Comparison of ENCODE assay signal across 8 cellular contexts in genomic region chr9:93576296-93577044, GRCh38. TPM values are rescaled to one million over a fixed set of nuclear protein-coding genes. Genes with fewer than 3 reads are reported as not detected.
DNase-seq lines count a peak whose midpoint lies in the region; ATAC-seq and TF ChIP-seq lines count a peak whose summit lies in the region.

Gene PHF2 (plus strand): TSS chr9:93576584. CDS start chr9:93576774, 190 bp downstream.

- peak within 1 kb of the TSS; percentile 31 for H2AFZ ChIP-seq in fibroblast of lung (ENCODE audit: low read length)

- H3K27ac ChIP-seq in 22Rv1 (peak within 1 kb of the TSS; percentile 74), fibroblast of lung (ENCODE audit: insufficient read depth, low read length) (peak within 1 kb of the TSS; percentile 59), uterus (peak within 1 kb of the TSS; percentile 94 to 96)

- no peaks in the 10 kb centered on the region for H3K27me3 ChIP-seq in fibroblast of lung (ENCODE audit: control insufficient read depth, insufficient read depth, low read length)
- H3K27me3 ChIP-seq in uterus = no peaks in the 10 kb centered on the region

- peak within 1 kb of the TSS; percentile 98 for H3K4me2 ChIP-seq in fibroblast of lung (ENCODE audit: extremely low read depth, insufficient read depth, low read length)

- CTCF ChIA-PET in activated CD8-positive, alpha-beta T cell treated with anti-CD3 and anti-CD28 coated beads, Interleukin-2, amount 10 ng/mL, durations not matched to agents 7 days and 5 days (lab: Charles Lee) = interaction anchor here (0.7 kb wide), 1 partner anchor 422 kb away, joined by 3 read pairs; no protein-coding TSS in a partner anchor

- intact Hi-C loops in natural killer cell (cut with micrococcal nuclease) (no loop called here), uterus (cut with DNase I; ENCODE audit: low total_unique reads) (no loop called here)

- H3K9me3 ChIP-seq in fibroblast of lung (ENCODE audit: control insufficient read depth, insufficient read depth, low read depth, low read length) (no peaks in the 10 kb centered on the region), uterus (no peaks in the 10 kb centered on the region)

- peak within 1 kb of the TSS; percentile 85 for H3K4me3 Mint-ChIP-seq in activated CD8-positive, alpha-beta T cell treated with anti-CD3 and anti-CD28 coated beads, Interleukin-2, amount 10 ng/mL, durations not matched to agents 7 days and 5 days
- H3K4me3 Mint-ChIP-seq in natural killer cell = peak within 1 kb of the TSS; percentile 90

- no peaks in the 10 kb centered on the region for H3K9me3 Mint-ChIP-seq in activated CD8-positive, alpha-beta T cell treated with anti-CD3 and anti-CD28 coated beads, Interleukin-2, amount 10 ng/mL, durations not matched to agents 7 days and 5 days (ENCODE audit: insufficient read depth)
- H3K9me3 Mint-ChIP-seq in natural killer cell = no peaks in the 10 kb centered on the region

- H3K36me3 ChIP-seq in fibroblast of lung (ENCODE audit: control insufficient read depth, insufficient read depth, low read length) = no peaks in the 10 kb centered on the region
- H3K36me3 ChIP-seq in uterus = no peaks in the 10 kb centered on the region

- ATAC-seq in GM18907 (IDR thresholded peaks at IDR 0.05; ENCODE audit: unreplicated experiment) (peak; percentile 43), natural killer cell (peak; percentile 61 to 73 (median 65))
- peak; percentile 65 for ATAC-seq in activated CD8-positive, alpha-beta T cell treated with anti-CD3 and anti-CD28 coated beads, Interleukin-2, amount 10 ng/mL, durations not matched to agents 7 days and 5 days

- H3K4me1 ChIP-seq in fibroblast of lung (ENCODE audit: control insufficient read depth, extremely low read depth, insufficient read depth, low read length) = peaks cover 7% of the 10 kb centered on the region
- peaks cover 0 to 10% of the 10 kb centered on the region in 2 donors for H3K4me1 ChIP-seq in uterus

- peak; percentile 8 to 57 for TF ChIP-seq POLR2A in uterus (IDR thresholded peaks at IDR 0.05)

- POLR2A ChIA-PET in activated CD8-positive, alpha-beta T cell treated with anti-CD3 and anti-CD28 coated beads, Interleukin-2, amount 10 ng/mL, durations not matched to agents 7 days and 5 days (lab: Charles Lee) = interaction anchor here (0.7 to 3.8 kb wide), 2 partner anchors 10 to 72 kb away, joined by 3 to 41 read pairs; no protein-coding TSS in a partner anchor

- H3K79me2 ChIP-seq in fibroblast of lung (ENCODE audit: control insufficient read depth, insufficient read depth, low read length) = peaks cover 39% of the 10 kb centered on the region

- peak within 1 kb of the TSS; percentile 66 for H3K9ac ChIP-seq in fibroblast of lung (ENCODE audit: insufficient read depth, low read length)

- peak within 1 kb of the TSS; percentile 92 for H3K27ac Mint-ChIP-seq in activated CD8-positive, alpha-beta T cell treated with anti-CD3 and anti-CD28 coated beads, Interleukin-2, amount 10 ng/mL, durations not matched to agents 7 days and 5 days
- peak within 1 kb of the TSS; percentile 83 to 91 for H3K27ac Mint-ChIP-seq in natural killer cell

- peaks cover 33% of the 10 kb centered on the region for H3K4me1 Mint-ChIP-seq in activated CD8-positive, alpha-beta T cell treated with anti-CD3 and anti-CD28 coated beads, Interleukin-2, amount 10 ng/mL, durations not matched to agents 7 days and 5 days (ENCODE audit: low read depth)
- H3K4me1 Mint-ChIP-seq in natural killer cell = peaks cover 36 to 53% of the 10 kb centered on the region in 2 donors

- no peaks in the 10 kb centered on the region for H3K36me3 Mint-ChIP-seq in activated CD8-positive, alpha-beta T cell treated with anti-CD3 and anti-CD28 coated beads, Interleukin-2, amount 10 ng/mL, durations not matched to agents 7 days and 5 days (ENCODE audit: low read depth)
- H3K36me3 Mint-ChIP-seq in natural killer cell = no peaks in the 10 kb centered on the region

- no peaks in the 10 kb centered on the region for H3K27me3 Mint-ChIP-seq in activated CD8-positive, alpha-beta T cell treated with anti-CD3 and anti-CD28 coated beads, Interleukin-2, amount 10 ng/mL, durations not matched to agents 7 days and 5 days (ENCODE audit: low read depth)
- H3K27me3 Mint-ChIP-seq in natural killer cell (ENCODE audit: low read depth in 2 of 2) = no peaks in the 10 kb centered on the region

- peak within 1 kb of the TSS; percentile 67 to 77 (median 72) for H3K4me3 ChIP-seq in fibroblast of lung (replicated peaks in 1 of 4; ENCODE audit: control extremely low read depth in 1 of 4, insufficient read depth in 1 of 4, low read depth in 3 of 4, low read length in 4 of 4)
- H3K4me3 ChIP-seq in uterus = peak within 1 kb of the TSS; percentile 78 to 89

- TF ChIP-seq CTCF in 22Rv1 (IDR thresholded peaks at IDR 0.05) = no peak
- no peak for TF ChIP-seq CTCF in fibroblast of lung (conservative IDR thresholded peaks at IDR 0.05 in 1 of 2, IDR thresholded peaks at IDR 0.05 in 1 of 2; ENCODE audit: low read depth in 1 of 2, low read length in 2 of 2)
- no peak for TF ChIP-seq CTCF in natural killer cell (IDR thresholded peaks at IDR 0.05)
- TF ChIP-seq CTCF in uterus (IDR thresholded peaks at IDR 0.05) = no peak

- DNase-seq in HuH-7.5 (ENCODE audit: low spot score) (peak; percentile 74), fibroblast of lung (ENCODE audit: low read depth in 2 of 2) (no peak), natural killer cell (peak; percentile 25), uterus (peak in 1 of 2 donors; percentile 43), NCI-H1105 treated with DMSO at 0.1 percent for 48 hours (lab: John Stamatoyannopoulos, UW) (no peak)
- peak; percentile 39 for DNase-seq in activated CD8-positive, alpha-beta T cell treated with anti-CD3 and anti-CD28 coated beads, Interleukin-2, amount 10 ng/mL, durations not matched to agents 7 days and 5 days

- H4K20me1 ChIP-seq in fibroblast of lung (ENCODE audit: control insufficient read depth, extremely low read depth, insufficient read depth, low read length) = no peaks in the 10 kb centered on the region

RNA-seq across cellular contexts. Expression of gene PHF2, which starts in this region (rescaled TPM):
- total RNA-seq in activated CD8-positive, alpha-beta T cell treated with anti-CD3 and anti-CD28 coated beads, Interleukin-2, amount 10 ng/mL, durations not matched to agents 7 days and 5 days = 10 to 100 TPM; 22.1 to 23.5 TPM
- total RNA-seq in fibroblast of lung (12.1 and 13.4 TPM in 2 replicates), natural killer cell (10 to 100 TPM; 24.8 to 28.1 (median 26.4) TPM), uterus (10 to 100 TPM in 3 of 4 donors, 1 to 10 TPM in 1; 7.7 to 54.5 (median 25.0) TPM)
- 9.2 and 9.5 TPM in 2 replicates for polyA plus RNA-seq in fibroblast of lung
- 11.6 and 12.0 TPM in 2 replicates for polyA plus RNA-seq in fibroblast of lung (2012)
- 8.4 and 15.7 TPM in 2 replicates for polyA minus RNA-seq in fibroblast of lung (ENCODE audit: low replicate concordance)

Comparison
In these comparisons a context has a peak if more than half of its experiments do, and no peak if none do; other contexts are left out.
1. DNase-seq: peak in HuH-7.5 (single experiment), activated CD8-positive, alpha-beta T cell treated with anti-CD3 and anti-CD28 coated beads, Interleukin-2, amount 10 ng/mL, durations not matched to agents 7 days and 5 days (single experiment) and natural killer cell (single experiment); none in fibroblast of lung (0 of 2) and NCI-H1105 treated with DMSO at 0.1 percent for 48 hours (single experiment).
2. Peak in every context shown above with its lines, with median percentiles within 50 percentile points of each other: H3K27ac ChIP-seq and ATAC-seq.